In genomic region chr20:63165538-63166422, GRCh38 we compare ENCODE assay signal across 23 cellular contexts.
"Had no signal": no experiment of that assay in that cellular context is flagged by ENCODE, and none has a peak within 500 bp of the region (broad histone marks: within the 10 kb centered on the region; RNA-seq: fewer than 3 reads in every experiment).

No MANE protein-coding gene starts in this region.

- H3K27me3 ChIP-seq: testis, vagina had no signal

- H3K9me3 Mint-ChIP-seq: endodermal cell; naive thymus-derived CD8-positive, alpha-beta T cell; neural progenitor cell; stimulated activated naive B cell treated with anti-CD40 and anti-IgM and Interleukin-4, amounts not matched to agents 10 μg/mL and 1 μg/mL and 100 μg/mL, for 72 hours; stimulated activated naive CD8-positive, alpha-beta T cell treated with anti-CD3 and anti-CD28 coated beads, Interleukin-15, amount 100 ng/mL, for 72 hours had no signal

- H3K36me3 Mint-ChIP-seq: naive thymus-derived CD8-positive, alpha-beta T cell; stimulated activated naive B cell treated with anti-CD40 and anti-IgM and Interleukin-4, amounts not matched to agents 10 μg/mL and 1 μg/mL and 100 μg/mL, for 72 hours had no signal

- ATAC-seq: foreskin keratinocyte; left colon; naive thymus-derived CD8-positive, alpha-beta T cell; sciatic nerve; stimulated activated naive B cell treated with anti-CD40 and anti-IgM and Interleukin-4, amounts not matched to agents 10 μg/mL and 1 μg/mL and 100 μg/mL, for 72 hours; stimulated activated naive CD8-positive, alpha-beta T cell treated with anti-CD3 and anti-CD28 coated beads, Interleukin-15, amount 100 ng/mL, for 72 hours; upper lobe of right lung had no signal

- H3K9me3 ChIP-seq: prostate gland, spleen, testis, tibial nerve, upper lobe of right lung, vagina had no signal

- DNase-seq: effector CD4-positive, alpha-beta T cell; endodermal cell; erythroblast; foreskin keratinocyte; left colon; mammary epithelial cell; naive thymus-derived CD8-positive, alpha-beta T cell; occipital lobe; spleen; stimulated activated CD4-positive, alpha-beta T cell treated with anti-CD3 and anti-CD28 coated beads, Interleukin-2, amount 100 ng/mL, for 24 hours; stimulated activated CD4-positive, alpha-beta T cell treated with anti-CD3 and anti-CD28 coated beads, Interleukin-4, amount 100 ng/mL, for 4 hours; stimulated activated naive B cell treated with anti-CD40 and anti-IgM and Interleukin-4, amounts not matched to agents 10 μg/mL and 1 μg/mL and 100 μg/mL, for 72 hours; stimulated activated naive CD8-positive, alpha-beta T cell treated with anti-CD3 and anti-CD28 coated beads, Interleukin-15, amount 100 ng/mL, for 72 hours; testis; upper lobe of right lung had no signal

- H3K4me3 Mint-ChIP-seq: endodermal cell; naive thymus-derived CD8-positive, alpha-beta T cell; neural progenitor cell; stimulated activated naive B cell treated with anti-CD40 and anti-IgM and Interleukin-4, amounts not matched to agents 10 μg/mL and 1 μg/mL and 100 μg/mL, for 72 hours; stimulated activated naive CD8-positive, alpha-beta T cell treated with anti-CD3 and anti-CD28 coated beads, Interleukin-15, amount 100 ng/mL, for 72 hours had no signal

- H3K27ac ChIP-seq: coronary artery, foreskin keratinocyte, hepatocyte, neural progenitor cell, parathyroid adenoma, prostate gland, spleen, testis, tibial nerve, upper lobe of right lung, vagina had no signal

- H3K27ac Mint-ChIP-seq: endodermal cell; neural progenitor cell; stimulated activated naive B cell treated with anti-CD40 and anti-IgM and Interleukin-4, amounts not matched to agents 10 μg/mL and 1 μg/mL and 100 μg/mL, for 72 hours; stimulated activated naive CD8-positive, alpha-beta T cell treated with anti-CD3 and anti-CD28 coated beads, Interleukin-15, amount 100 ng/mL, for 72 hours had no signal

- H3K4me3 ChIP-seq: coronary artery, hepatocyte, neural progenitor cell, prostate gland, spleen, testis, tibial nerve, upper lobe of right lung, vagina had no signal

- H3K36me3 ChIP-seq: neural progenitor cell, prostate gland, spleen, tibial nerve, upper lobe of right lung, vagina had no signal

- H3K4me1 Mint-ChIP-seq: endodermal cell; stimulated activated naive B cell treated with anti-CD40 and anti-IgM and Interleukin-4, amounts not matched to agents 10 μg/mL and 1 μg/mL and 100 μg/mL, for 72 hours had no signal

- H3K4me1 ChIP-seq: foreskin keratinocyte, parathyroid adenoma, prostate gland, spleen, testis, tibial nerve, upper lobe of right lung, vagina had no signal
